26 cellular contexts compared by ENCODE assay signal in genomic region chr17:46764335-46764708, GRCh38. TPM values are rescaled to one million over a fixed set of nuclear protein-coding genes. Genes with fewer than 3 reads are reported as not detected.
DNase-seq lines count a peak whose midpoint lies in the region; ATAC-seq, FAIRE-seq and TF ChIP-seq lines count a peak whose summit lies in the region.
"Had no signal": no experiment of that assay in that cellular context is flagged by ENCODE, and none has a peak within 500 bp of the region (broad histone marks: within the 10 kb centered on the region; RNA-seq: fewer than 3 reads in every experiment).

No MANE protein-coding gene starts in this region.

- H3K9me3 ChIP-seq in left ventricle myocardium inferior (replicated peaks) (no peaks in the 10 kb centered on the region), SJSA1 (replicated peaks) (no peaks in the 10 kb centered on the region), H1 (ENCODE audit: insufficient read depth in 2 of 2, low read depth in 1 of 2, low read length in 1 of 2) (no peaks in the 10 kb centered on the region)
- H3K9me3 ChIP-seq: BLaER1, left lung, ovary, upper lobe of left lung had no signal

- H3K79me2 ChIP-seq in H1 (ENCODE audit: control insufficient read depth in 1 of 2, insufficient read depth in 2 of 2, low read length in 2 of 2), result no peaks in the 10 kb centered on the region

- CTCF ChIA-PET in H1 (lab: Charles Lee; ENCODE audit: partially characterized antibody), result interaction anchor here (0.6 to 2.4 kb wide), 8 partner anchors 14 to 78 kb away, joined by 3 to 10 read pairs (median 3); no protein-coding TSS in a partner anchor

- ATAC-seq in Right ventricle myocardium inferior, result no peak
- ATAC-seq in HG03196 (IDR thresholded peaks at IDR 0.05; ENCODE audit: unreplicated experiment), result no peak
- ATAC-seq: naive thymus-derived CD8-positive, alpha-beta T cell had no signal

- H3K56ac ChIP-seq in H1 (replicated peaks; ENCODE audit: insufficient read length, low read depth, low read length), result no peak overlapping the region

- H3K4me1 ChIP-seq in left ventricle myocardium inferior, result peaks cover 26% of the 10 kb centered on the region
- peaks cover 29% of the 10 kb centered on the region for H3K4me1 ChIP-seq in SJSA1 (replicated peaks)
- H3K4me1 ChIP-seq in H1 (replicated peaks in 1 of 4; ENCODE audit: control insufficient read depth in 3 of 4, insufficient read depth in 4 of 4, low read length in 3 of 4), result peaks cover 0 to 2% (median 0%) of the 10 kb centered on the region in 4 experiments; a peak in 1 of 7 replicates
- H3K4me1 ChIP-seq: BLaER1 had no signal

- TF ChIP-seq CTCF in left ventricle myocardium inferior (IDR thresholded peaks at IDR 0.05; ENCODE audit: borderline replicate concordance), result no peak
- TF ChIP-seq CTCF in H1 (IDR thresholded peaks at IDR 0.05; ENCODE audit: control extremely low read depth in 1 of 3, insufficient read depth in 1 of 3, low read depth in 1 of 3, low read length in 3 of 3), result no peak

- H3K36me3 ChIP-seq in left ventricle myocardium inferior (no peaks in the 10 kb centered on the region), SJSA1 (peaks cover 6% of the 10 kb centered on the region; the same call in 1 of the 2 replicates), H1 (ENCODE audit: control insufficient read depth in 2 of 4, insufficient read depth in 4 of 4, low read length in 3 of 4) (no peaks in the 10 kb centered on the region)
- H3K36me3 ChIP-seq: ovary, upper lobe of left lung had no signal

- no peak overlapping the region for H4K91ac ChIP-seq in H1 (replicated peaks; ENCODE audit: insufficient read length, low read length)

- POLR2A ChIA-PET in H1 (lab: Charles Lee; ENCODE audit: partially characterized antibody), result no interaction called here

- no peak for TF ChIP-seq POLR2A in H1 (IDR thresholded peaks at IDR 0.05; ENCODE audit: control extremely low read depth in 1 of 2, low read depth in 2 of 2, low read length in 2 of 2)

- H3K27ac ChIP-seq in left ventricle myocardium inferior (replicated peaks) (peak overlapping the region; percentile 69), SJSA1 (peak overlapping the region; percentile 24), H1 (ENCODE audit: low read depth, low read length) (no peak overlapping the region)
- H3K27ac ChIP-seq: BLaER1, left lung, ovary, WERI-Rb-1 had no signal

- H3K79me1 ChIP-seq in H1 (ENCODE audit: low read depth, low read length), result no peaks in the 10 kb centered on the region

- no peaks in the 10 kb centered on the region for H3K23me2 ChIP-seq in H1 (ENCODE audit: low read depth, low read length)

- peak overlapping the region; percentile 72; the same call in 1 of the 2 replicates for H2BK15ac ChIP-seq in H1 (ENCODE audit: low read length)

- no peak overlapping the region for H2AK5ac ChIP-seq in H1 (ENCODE audit: low read depth, low read length)

- H2BK120ac ChIP-seq in H1 (replicated peaks; ENCODE audit: low read depth, low read length), result no peak overlapping the region

- no peak overlapping the region for H4K8ac ChIP-seq in H1 (ENCODE audit: extremely low read depth, insufficient read depth, low read length)

- TF ChIP-seq EP300 in H1 (IDR thresholded peaks at IDR 0.05; ENCODE audit: borderline replicate concordance in 1 of 2, low read depth in 2 of 2, low read length in 2 of 2), result no peak

- 86% methylated on average over 10 of the region's 10 CpGs; no CpG with 5 or more reads in 1 of the 2 experiments for WGBS in H1 (ENCODE audit: extremely low coverage in 1 of 2, insufficient coverage in 1 of 2, insufficient read length in 1 of 2, insufficient replicate concordance in 2 of 2, low coverage in 1 of 2, low lambda C conversion rate in 2 of 2, missing lambda C conversion rate in 1 of 2), 2 experiments

- H3K27me3 ChIP-seq in left ventricle myocardium inferior (ENCODE audit: low read depth) (peaks cover 1% of the 10 kb centered on the region), SJSA1 (replicated peaks) (no peaks in the 10 kb centered on the region), H1 (replicated peaks in 1 of 4; ENCODE audit: control insufficient read depth in 3 of 4, extremely low read depth in 1 of 4, insufficient read depth in 3 of 4, low read length in 3 of 4) (peaks cover 8 to 22% (median 19%) of the 10 kb centered on the region in 4 experiments)
- H3K27me3 ChIP-seq: ovary, upper lobe of left lung had no signal

- no peak overlapping the region for H2AFZ ChIP-seq in H1 (ENCODE audit: low read length)

- H3K9ac ChIP-seq in H1 (replicated peaks in 1 of 4; ENCODE audit: extremely low read depth in 1 of 4, low read depth in 3 of 4, low read length in 3 of 4), result no peak overlapping the region
- H3K9ac ChIP-seq: BLaER1 had no signal

- H2BK20ac ChIP-seq in H1 (ENCODE audit: low read length), result no peak overlapping the region

- H3K4me3 ChIP-seq in left ventricle myocardium inferior, result no peak overlapping the region
- no peak overlapping the region for H3K4me3 ChIP-seq in SJSA1
- H3K4me3 ChIP-seq in H1 (ENCODE audit: extremely low read depth in 1 of 4, insufficient read depth in 2 of 4, low read depth in 3 of 4, low read length in 4 of 4), result no peak overlapping the region
- H3K4me3 ChIP-seq: BLaER1, left lung, ovary, upper lobe of left lung had no signal

- no peak for TF ChIP-seq RAD21 in H1 (IDR thresholded peaks at IDR 0.05 in 1 of 2, conservative IDR thresholded peaks at IDR 0.05 in 1 of 2; ENCODE audit: low read depth in 2 of 2, low read length in 2 of 2)

- H3K4ac ChIP-seq in H1 (replicated peaks; ENCODE audit: insufficient read length, low read depth, low read length), result no peak overlapping the region

- FAIRE-seq in H1 (lab: Jason Lieb, UNC), result no peak

- peak overlapping the region; percentile 27; the same call in 1 of the 2 replicates for H3K18ac ChIP-seq in H1 (ENCODE audit: extremely low read depth, low read length)

- no peak overlapping the region for H2BK5ac ChIP-seq in H1 (ENCODE audit: low read depth, low read length)

- intact Hi-C loops in left ventricle myocardium inferior (cut with micrococcal nuclease), result no loop called here
- intact Hi-C loops in Right ventricle myocardium inferior (cut with DNase I), result no loop called here

- H3K4me2 ChIP-seq in H1 (ENCODE audit: insufficient read depth in 1 of 2, low read depth in 2 of 2, low read length in 2 of 2), result no peak overlapping the region
- H3K4me2 ChIP-seq: BLaER1 had no signal

- no peak overlapping the region for H2BK12ac ChIP-seq in H1 (ENCODE audit: low read depth, low read length)

- peaks cover 3 to 7% of the 10 kb centered on the region in 2 experiments for H4K20me1 ChIP-seq in H1 (replicated peaks in 1 of 2; ENCODE audit: control insufficient read depth in 1 of 2, insufficient read depth in 2 of 2, low read length in 2 of 2)
- H4K20me1 ChIP-seq: BLaER1 had no signal

- no peak overlapping the region for H3K14ac ChIP-seq in H1 (ENCODE audit: insufficient read length)

- H3K23ac ChIP-seq in H1 (ENCODE audit: insufficient read length), result no peak overlapping the region

- DNase-seq in left ventricle myocardium inferior (no peak), Right ventricle myocardium inferior (ENCODE audit: missing footprints) (no peak), SJSA1 (ENCODE audit: low read depth in 1 of 2, low spot score in 2 of 2) (no peak), H1 (ENCODE audit: low read depth in 1 of 2, low spot score in 2 of 2) (no peak), Ammon's horn (ENCODE audit: low spot score) (no peak), epidermal melanocyte (ENCODE audit: insufficient read length, low spot score) (no peak)
- peak; percentile 10 for DNase-seq in stimulated activated CD8-positive, alpha-beta memory T cell treated with anti-CD3 and anti-CD28 coated beads, Interleukin-4, amount 100 ng/mL, for 48 hours
- DNase-seq: ACHN; activated CD4-positive, alpha-beta T cell treated with anti-CD3 and anti-CD28 coated beads for 48 hours; activated CD8-positive, alpha-beta memory T cell treated with anti-CD3 and anti-CD28 coated beads for 24 hours; activated effector memory CD4-positive, alpha-beta T cell treated with anti-CD3 and anti-CD28 coated beads, Interleukin-2, amount 50 U/mL, for 16 hours; activated naive CD8-positive, alpha-beta T cell treated with anti-CD3 and anti-CD28 coated beads for 36 hours; aorta; DMS79 treated with DMSO at 0.1 percent for 48 hours; GF-D8; naive thymus-derived CD8-positive, alpha-beta T cell; NCI-H1436 treated with DMSO at 0.1 percent for 48 hours; NCI-H82; ovary; retina; stimulated activated CD4-positive, alpha-beta T cell treated with anti-CD3 and anti-CD28 coated beads, Interleukin-2, amount 100 ng/mL, for 24 hours; WERI-Rb-1 had no signal

- H4K5ac ChIP-seq in H1 (ENCODE audit: insufficient read length, low read depth, low read length), result no peak overlapping the region

TF ChIP-seq in H1, 55 proteins besides CTCF, POLR2A, EP300 and RAD21 (continues in another document):
- TF ChIP-seq SP2 (IDR thresholded peaks at IDR 0.05; ENCODE audit: low read length), result no peak
- no peak for TF ChIP-seq CBX8 (IDR thresholded peaks at IDR 0.05; ENCODE audit: borderline replicate concordance, low read depth, low read length)
- no peak for TF ChIP-seq ASH2L (IDR thresholded peaks at IDR 0.05; ENCODE audit: low read length)
- no peak for TF ChIP-seq KDM5A (IDR thresholded peaks at IDR 0.05; ENCODE audit: low read length)
- no peak for TF ChIP-seq SRF (IDR thresholded peaks at IDR 0.05; ENCODE audit: low read depth, low read length)
- TF ChIP-seq KDM1A (IDR thresholded peaks at IDR 0.05; ENCODE audit: borderline replicate concordance, low read length), result no peak
- no peak for TF ChIP-seq ZNF274 (IDR thresholded peaks at IDR 0.05; ENCODE audit: borderline replicate concordance, extremely low read depth, low read length)
- no peak for TF ChIP-seq SP4 (IDR thresholded peaks at IDR 0.05; ENCODE audit: low read length)
- TF ChIP-seq SIX5 (IDR thresholded peaks at IDR 0.05; ENCODE audit: low read depth, low read length), result no peak
- no peak for TF ChIP-seq TEAD4 (IDR thresholded peaks at IDR 0.05; ENCODE audit: low read depth, low read length)
- TF ChIP-seq SAP30 (IDR thresholded peaks at IDR 0.05; ENCODE audit: insufficient read depth, insufficient replicate concordance, low read length), result no peak
- TF ChIP-seq TAF1 (IDR thresholded peaks at IDR 0.05; ENCODE audit: low read depth, low read length), result no peak
- no peak for TF ChIP-seq SIRT6 (IDR thresholded peaks at IDR 0.05; ENCODE audit: low read length)

RNA-seq across cellular contexts. Expression of gene WNT3, which starts 54.2 kb away (rescaled TPM):
- total RNA-seq in left ventricle myocardium inferior, result 0.96 TPM
- 1.0 TPM for total RNA-seq in Right ventricle myocardium inferior
- 1.8 and 4.0 TPM in 2 replicates for total RNA-seq in SJSA1 (2014; rRNA removed; shearing (Covaris generic))
- 1.3 and 2.0 TPM in 2 replicates for total RNA-seq in H1 (2021; fragmentation: NEBNext Ultra II Directional; extraction: Animal tissue kit (Norgen Biotek cat#: 25700))
- 0.56 and 0.96 TPM in 2 replicates for polyA plus RNA-seq in H1 (2011; rRNA removed)
- 1.00 TPM for polyA plus RNA-seq in H1 (2011; cell fraction: cytosol; rRNA removed)
- polyA plus RNA-seq in H1 (2011; cell fraction: nucleus; rRNA removed), result 1.2 TPM
- polyA plus RNA-seq in H1 (2012, experiment 1 of 2), result 0.40 to 1.3 TPM (median 0.77 TPM) in 4 replicates
- polyA plus RNA-seq in H1 (2012, experiment 2 of 2), result 0.76 TPM
- 5.2 TPM for polyA plus RNA-seq in H1 (2013, experiment 1 of 2)
- 6.7 TPM for polyA plus RNA-seq in H1 (2013, experiment 2 of 2)
- 0.71 and 0.91 TPM in 2 replicates for polyA minus RNA-seq in H1 (2011; rRNA and poly(A)+ RNA removed)
- polyA minus RNA-seq in H1 (2011; cell fraction: cytosol; rRNA and poly(A)+ RNA removed), result 0.66 TPM
- 0.60 TPM for polyA minus RNA-seq in H1 (2011; cell fraction: nucleus; rRNA and poly(A)+ RNA removed)
- total RNA-seq: naive thymus-derived CD8-positive, alpha-beta T cell had no signal
- polyA plus RNA-seq: naive thymus-derived CD8-positive, alpha-beta T cell had no signal
